Comparison of ENCODE assay signal across 8 cellular contexts in the genomic region with DNA sequence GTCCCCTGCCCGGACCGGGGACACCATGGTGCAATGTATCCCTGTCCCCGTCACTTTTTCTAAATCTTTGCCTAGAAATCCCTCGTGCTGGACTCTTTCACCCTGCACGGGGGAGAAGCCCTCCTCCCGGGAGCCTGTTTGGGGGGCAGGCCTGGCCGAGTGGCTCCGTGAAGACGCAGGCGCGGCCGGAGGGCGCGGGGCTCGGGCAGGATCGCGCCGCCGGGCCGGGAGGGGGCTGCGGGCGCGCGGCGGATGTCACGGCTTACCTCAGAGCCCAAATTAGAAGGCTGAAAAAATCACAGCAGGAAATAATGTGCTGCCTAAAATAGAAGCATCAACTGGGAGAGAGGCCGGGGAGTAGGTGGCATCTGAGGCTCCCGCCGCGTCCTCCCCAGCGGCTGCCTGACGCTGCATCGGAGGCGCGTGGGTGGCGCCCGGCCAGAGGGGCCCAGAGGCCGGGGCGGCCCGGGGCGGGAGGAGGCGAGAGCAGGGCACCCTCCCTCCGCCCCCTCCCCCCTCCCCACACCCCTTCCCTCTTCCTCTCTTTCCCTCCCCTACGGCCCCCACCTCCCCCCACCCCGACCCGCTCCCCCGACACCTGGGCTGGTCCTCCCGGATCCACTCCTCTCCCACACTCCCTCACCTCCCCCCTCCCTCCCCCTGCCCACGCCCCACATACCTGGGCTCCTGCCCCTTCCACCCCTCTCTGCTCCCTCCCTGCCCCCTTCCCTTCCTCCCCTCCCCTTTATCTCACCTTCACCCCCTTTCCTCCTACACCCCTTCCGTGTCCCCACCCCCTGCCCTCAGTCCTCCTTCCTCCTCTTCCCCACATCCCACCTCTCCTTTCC. TPM values are rescaled to one million over a fixed set of nuclear protein-coding genes. Genes with fewer than 3 reads are reported as not detected.
DNase-seq lines count a peak whose midpoint lies in the region; ATAC-seq, FAIRE-seq and TF ChIP-seq lines count a peak whose summit lies in the region.

No MANE protein-coding gene starts in this region.

- no peak overlapping the region for H3K27ac Mint-ChIP-seq in T-cell

- H3K4me1 ChIP-seq in colonic mucosa, result no peaks in the 10 kb centered on the region
- H3K4me1 ChIP-seq in HepG2 (ENCODE audit: insufficient read depth, low read length), result peaks cover 45% of the 10 kb centered on the region

- in situ Hi-C loops in HepG2 (cut with HindIII; ENCODE audit: extremely low pct_ligation_motif_present, low pct_unique_long_range_greater_than_20kb), result no loop called here

- TF ChIP-seq CTCF in colonic mucosa (IDR thresholded peaks at IDR 0.05), result no peak
- no peak for TF ChIP-seq CTCF in HepG2 (CRISPR knock-in tag; IDR thresholded peaks at IDR 0.05)

- peaks cover 19 to 28% (median 24%) of the 10 kb centered on the region in 3 donors for H3K4me1 Mint-ChIP-seq in T-cell

- H3K36me3 ChIP-seq in colonic mucosa (no peaks in the 10 kb centered on the region), HepG2 (replicated peaks in 1 of 2; ENCODE audit: control insufficient read depth in 1 of 2, insufficient read depth in 2 of 2, low read length in 2 of 2) (no peaks in the 10 kb centered on the region)

- no peaks in the 10 kb centered on the region for H4K20me1 ChIP-seq in HepG2 (ENCODE audit: insufficient read depth, low read length)

- intact Hi-C loops in colonic mucosa (cut with DNase I) (no loop called here), HepG2 (cut with micrococcal nuclease; ENCODE audit: unreplicated experiment) (no loop called here)

- no peak for TF ChIP-seq EP300 in HepG2 (IDR thresholded peaks at IDR 0.05; ENCODE audit: low read depth in 2 of 2, low read length in 2 of 2)
- no peak for TF ChIP-seq EP300 in HepG2 (CRISPR knock-in tag; IDR thresholded peaks at IDR 0.05; ENCODE audit: borderline replicate concordance)

- H3K27ac ChIP-seq in colonic mucosa (no peak overlapping the region), HepG2 (ENCODE audit: extremely low read length, insufficient read depth, low read length) (no peak overlapping the region)

- H2AFZ ChIP-seq in HepG2 (ENCODE audit: low read length), result peak overlapping the region; percentile 52

- 2% methylated on average over 35 of the region's 50 CpGs for WGBS in HepG2 (ENCODE audit: low lambda C conversion rate)

- POLR2A ChIA-PET in T-cell (lab: Charles Lee) (no interaction called here), HepG2 (lab: Yijun Ruan, JAX) (interaction anchor here (0.7 to 1.8 kb wide), 5 partner anchors 8 to 37 kb away, joined by 3 to 7 read pairs (median 5); no protein-coding TSS in a partner anchor)

- no peak for FAIRE-seq in H54 (lab: Jason Lieb, UNC)
- no peak for FAIRE-seq in HepG2 (lab: Jason Lieb, UNC)

- H3K27me3 ChIP-seq in colonic mucosa (peaks cover 5% of the 10 kb centered on the region), HepG2 (ENCODE audit: control insufficient read depth in 1 of 2, insufficient read depth in 2 of 2, low read length in 2 of 2) (peaks cover 5 to 23% of the 10 kb centered on the region in 2 experiments; a peak in 4 of 5 replicates)

- TF ChIP-seq RAD21 in HepG2 (CRISPR knock-in tag; IDR thresholded peaks at IDR 0.05), result no peak

- H3K4me3 Mint-ChIP-seq in T-cell, result peak overlapping the region in 1 of 3 donors; percentile 75

- H3K4me3 ChIP-seq in colonic mucosa, result peak overlapping the region; percentile 30
- peak overlapping the region; percentile 61 to 90 (median 74) for H3K4me3 ChIP-seq in HepG2 (replicated peaks in 1 of 3; ENCODE audit: insufficient read depth in 1 of 3, low read depth in 2 of 3, low read length in 3 of 3)

- peak; percentile 70 to 90 (median 74) for ATAC-seq in T-cell (replicated peaks in 1 of 4)
- peak; percentile 60 for ATAC-seq in HepG2
- ATAC-seq in HG02840 (IDR thresholded peaks at IDR 0.05; ENCODE audit: low FRiP score, unreplicated experiment), result no peak

- H3K9me3 ChIP-seq in colonic mucosa (no peaks in the 10 kb centered on the region), HepG2 (ENCODE audit: low read length) (no peaks in the 10 kb centered on the region)

- BruUV-seq in HepG2 (replicated peaks; lab: Mats Ljungman, UMichigan), result no TSS peak

- CTCF ChIA-PET in T-cell (lab: Charles Lee) (interaction anchor here in 1 of 2 donors (0.6 kb wide), 1 partner anchor 34 kb away, joined by 3 read pairs; no protein-coding TSS in a partner anchor), HepG2 (lab: Yijun Ruan, JAX; ENCODE audit: low intra/inter-chr PET ratio, low total read pairs) (no interaction called here)

- no peaks in the 10 kb centered on the region for H3K36me3 Mint-ChIP-seq in T-cell

- H3K4me2 ChIP-seq in HepG2 (ENCODE audit: low read depth, low read length), result peak overlapping the region; percentile 98

- TF ChIP-seq POLR2A in H54 (IDR thresholded peaks at IDR 0.05; ENCODE audit: low read depth, low read length) (peak; percentile 14; the same call in 1 of the 2 replicates), HepG2 (IDR thresholded peaks at IDR 0.05; ENCODE audit: insufficient read depth in 1 of 2, low read depth in 2 of 2, low read length in 2 of 2) (no peak)

- peak overlapping the region in 1 of 2 donors; percentile 56 for H3K9ac ChIP-seq in colonic mucosa (ENCODE audit: low read depth in 2 of 2, low read length in 2 of 2)
- peak overlapping the region; percentile 52 for H3K9ac ChIP-seq in HepG2 (ENCODE audit: insufficient read depth, low read depth, low read length)

- no peaks in the 10 kb centered on the region for H3K79me2 ChIP-seq in HepG2 (ENCODE audit: insufficient read depth, low read length)

- no peaks in the 10 kb centered on the region for H3K9me3 Mint-ChIP-seq in T-cell

- DNase-seq in H54 (ENCODE audit: insufficient read length, low spot score) (no peak), T-cell (peak in 18 of 34 experiments; percentile 6 to 34 (median 17)), colonic mucosa (no peak), HepG2 (ENCODE audit: low spot score) (no peak), NCI-H2107 (lab: John Stamatoyannopoulos, UW) (no peak), KG1 (lab: John Stamatoyannopoulos, UW) (no peak)
- peak; percentile 19 to 28 for DNase-seq in stimulated activated CD8-positive, alpha-beta memory T cell treated with anti-CD3 and anti-CD28 coated beads, Interleukin-2, amount 100 ng/mL, for 48 hours (ENCODE audit: low read depth in 2 of 2)

- H3K27me3 Mint-ChIP-seq in T-cell, result peaks cover 6 to 19% of the 10 kb centered on the region in 2 donors

RNA-seq across cellular contexts. Expression of a gene that starts 51.9 kb away (rescaled TPM):
- total RNA-seq in T-cell (10 to 100 TPM; 21.1 to 24.2 (median 21.8) TPM), colonic mucosa (10 to 100 TPM; 16.1 to 17.1 TPM), HepG2 (2016; rRNA removed; fragmentation: Illumina TruSeq; extraction: Trizol) (44.6 and 59.0 TPM in 2 replicates)
- total RNA-seq in HepG2 (2016; cell fraction: cytosol; rRNA removed; fragmentation: Illumina TruSeq; extraction: Trizol; ENCODE audit: low read depth), result 4.9 and 6.1 TPM in 2 replicates
- 44.0 and 52.8 TPM in 2 replicates for total RNA-seq in HepG2 (2016; cell fraction: insoluble cytoplasmic fraction; rRNA removed; fragmentation: Illumina TruSeq; extraction: Trizol)
- 8.2 and 10.0 TPM in 2 replicates for total RNA-seq in HepG2 (2016; cell fraction: membrane; rRNA removed; fragmentation: Illumina TruSeq; extraction: Trizol)
- total RNA-seq in HepG2 (2016; cell fraction: nucleus; rRNA removed; fragmentation: Illumina TruSeq; extraction: Trizol), result 31.4 and 34.3 TPM in 2 replicates
- polyA plus RNA-seq in HepG2 (2011; rRNA removed), result 13.4 and 15.3 TPM in 2 replicates
- polyA plus RNA-seq in HepG2 (2011; cell fraction: cytosol; rRNA removed), result 9.4 and 10.5 TPM in 2 replicates
- 18.1 and 21.0 TPM in 2 replicates for polyA plus RNA-seq in HepG2 (2011; cell fraction: nucleus; rRNA removed)
- 21.9 and 28.3 TPM in 2 replicates for polyA plus RNA-seq in HepG2 (2012)
- polyA plus RNA-seq in HepG2 (2016; cell fraction: cytosol; fragmentation: Illumina TruSeq; extraction: Trizol; ENCODE audit: low read depth), result 1.9 and 2.3 TPM in 2 replicates
- 49.7 and 51.9 TPM in 2 replicates for polyA plus RNA-seq in HepG2 (2016; cell fraction: insoluble cytoplasmic fraction; fragmentation: Illumina TruSeq; extraction: Trizol; ENCODE audit: low read depth)
- polyA plus RNA-seq in HepG2 (2016; cell fraction: membrane; fragmentation: Illumina TruSeq; extraction: Trizol; ENCODE audit: low read depth), result 3.4 and 4.5 TPM in 2 replicates
- 42.8 and 45.5 TPM in 2 replicates for polyA plus RNA-seq in HepG2 (2016; cell fraction: nucleus; fragmentation: Illumina TruSeq; extraction: Trizol; ENCODE audit: insufficient read depth, low read depth)
- 11.2 and 15.3 TPM in 2 replicates for polyA minus RNA-seq in HepG2 (2011; rRNA and poly(A)+ RNA removed; ENCODE audit: low replicate concordance)
- 13.8 and 14.9 TPM in 2 replicates for polyA minus RNA-seq in HepG2 (2011; cell fraction: cytosol; rRNA and poly(A)+ RNA removed)
- 18.9 and 22.8 TPM in 2 replicates for polyA minus RNA-seq in HepG2 (2011; cell fraction: nucleus; rRNA and poly(A)+ RNA removed)

RNA-seq across cellular contexts. Expression of a gene that starts 52.1 kb away (rescaled TPM):
- total RNA-seq in T-cell (10 to 100 TPM; 39.2 to 53.2 (median 39.3) TPM), colonic mucosa (10 to 100 TPM; 20.8 to 23.9 TPM), HepG2 (2016; rRNA removed; fragmentation: Illumina TruSeq; extraction: Trizol) (28.7 and 32.9 TPM in 2 replicates)
- total RNA-seq in HepG2 (2016; cell fraction: cytosol; rRNA removed; fragmentation: Illumina TruSeq; extraction: Trizol; ENCODE audit: low read depth), result 4.8 and 5.8 TPM in 2 replicates
- 27.3 and 33.0 TPM in 2 replicates for total RNA-seq in HepG2 (2016; cell fraction: insoluble cytoplasmic fraction; rRNA removed; fragmentation: Illumina TruSeq; extraction: Trizol)
- total RNA-seq in HepG2 (2016; cell fraction: membrane; rRNA removed; fragmentation: Illumina TruSeq; extraction: Trizol), result 11.7 TPM in 2 replicates
- 46.3 and 47.7 TPM in 2 replicates for total RNA-seq in HepG2 (2016; cell fraction: nucleus; rRNA removed; fragmentation: Illumina TruSeq; extraction: Trizol)
- polyA plus RNA-seq in HepG2 (2011; rRNA removed), result 77.5 and 78.0 TPM in 2 replicates
- polyA plus RNA-seq in HepG2 (2011; cell fraction: cytosol; rRNA removed), result 42.9 and 43.8 TPM in 2 replicates
- polyA plus RNA-seq in HepG2 (2011; cell fraction: nucleus; rRNA removed), result 131 and 148 TPM in 2 replicates
- 36.6 and 37.0 TPM in 2 replicates for polyA plus RNA-seq in HepG2 (2012)
- polyA plus RNA-seq in HepG2 (2016; cell fraction: cytosol; fragmentation: Illumina TruSeq; extraction: Trizol; ENCODE audit: low read depth), result 2.7 and 2.9 TPM in 2 replicates
- polyA plus RNA-seq in HepG2 (2016; cell fraction: insoluble cytoplasmic fraction; fragmentation: Illumina TruSeq; extraction: Trizol; ENCODE audit: low read depth), result 35.5 and 40.9 TPM in 2 replicates
- polyA plus RNA-seq in HepG2 (2016; cell fraction: membrane; fragmentation: Illumina TruSeq; extraction: Trizol; ENCODE audit: low read depth), result 7.6 and 8.4 TPM in 2 replicates
- polyA plus RNA-seq in HepG2 (2016; cell fraction: nucleus; fragmentation: Illumina TruSeq; extraction: Trizol; ENCODE audit: insufficient read depth, low read depth), result 97.5 and 99.5 TPM in 2 replicates
- 56.7 and 59.6 TPM in 2 replicates for polyA minus RNA-seq in HepG2 (2011; rRNA and poly(A)+ RNA removed; ENCODE audit: low replicate concordance)
- 26.8 and 31.8 TPM in 2 replicates for polyA minus RNA-seq in HepG2 (2011; cell fraction: cytosol; rRNA and poly(A)+ RNA removed)
- polyA minus RNA-seq in HepG2 (2011; cell fraction: nucleus; rRNA and poly(A)+ RNA removed), result 76.9 and 100 TPM in 2 replicates

RNA-seq across cellular contexts. Expression of a gene that starts 56.0 kb away (rescaled TPM):
- 10 to 100 TPM; 25.9 to 39.4 (median 29.7) TPM for total RNA-seq in T-cell
- total RNA-seq in colonic mucosa, result 10 to 100 TPM; 56.5 to 63.7 TPM
- 218 and 227 TPM in 2 replicates for total RNA-seq in HepG2 (2016; rRNA removed; fragmentation: Illumina TruSeq; extraction: Trizol)
- total RNA-seq in HepG2 (2016; cell fraction: cytosol; rRNA removed; fragmentation: Illumina TruSeq; extraction: Trizol; ENCODE audit: low read depth), result 206 and 269 TPM in 2 replicates
- 231 and 234 TPM in 2 replicates for total RNA-seq in HepG2 (2016; cell fraction: insoluble cytoplasmic fraction; rRNA removed; fragmentation: Illumina TruSeq; extraction: Trizol)
- total RNA-seq in HepG2 (2016; cell fraction: membrane; rRNA removed; fragmentation: Illumina TruSeq; extraction: Trizol), result 210 and 239 TPM in 2 replicates
- total RNA-seq in HepG2 (2016; cell fraction: nucleus; rRNA removed; fragmentation: Illumina TruSeq; extraction: Trizol), result 93.8 and 105 TPM in 2 replicates
- 54.9 and 69.7 TPM in 2 replicates for polyA plus RNA-seq in HepG2 (2011; rRNA removed)
- 29.2 and 44.3 TPM in 2 replicates for polyA plus RNA-seq in HepG2 (2011; cell fraction: cytosol; rRNA removed)
- 19.7 and 29.3 TPM in 2 replicates for polyA plus RNA-seq in HepG2 (2011; cell fraction: nucleus; rRNA removed)
- polyA plus RNA-seq in HepG2 (2012), result 135 and 250 TPM in 2 replicates
- polyA plus RNA-seq in HepG2 (2016; cell fraction: cytosol; fragmentation: Illumina TruSeq; extraction: Trizol; ENCODE audit: low read depth), result 238 and 374 TPM in 2 replicates
- polyA plus RNA-seq in HepG2 (2016; cell fraction: insoluble cytoplasmic fraction; fragmentation: Illumina TruSeq; extraction: Trizol; ENCODE audit: low read depth), result 240 and 279 TPM in 2 replicates
- 207 and 271 TPM in 2 replicates for polyA plus RNA-seq in HepG2 (2016; cell fraction: membrane; fragmentation: Illumina TruSeq; extraction: Trizol; ENCODE audit: low read depth)
- 189 and 213 TPM in 2 replicates for polyA plus RNA-seq in HepG2 (2016; cell fraction: nucleus; fragmentation: Illumina TruSeq; extraction: Trizol; ENCODE audit: insufficient read depth, low read depth)
- polyA minus RNA-seq in HepG2 (2011; rRNA and poly(A)+ RNA removed; ENCODE audit: low replicate concordance), result 1.6 and 6.6 TPM in 2 replicates
- polyA minus RNA-seq in HepG2 (2011; cell fraction: cytosol; rRNA and poly(A)+ RNA removed), result 17.9 and 19.8 TPM in 2 replicates
- polyA minus RNA-seq in HepG2 (2011; cell fraction: nucleus; rRNA and poly(A)+ RNA removed), result 35.8 and 39.4 TPM in 2 replicates

Comparison
In these comparisons a context has a peak if more than half of its experiments do, and no peak if none do; other contexts are left out.
1. DNase-seq: peak in T-cell (18 of 34) and stimulated activated CD8-positive, alpha-beta memory T cell treated with anti-CD3 and anti-CD28 coated beads, Interleukin-2, amount 100 ng/mL, for 48 hours (2 of 2); none in H54 (single experiment), colonic mucosa (single experiment), HepG2 (single experiment), NCI-H2107 (single experiment) and KG1 (single experiment).